1 cellular context compared by ENCODE assay signal in genomic region chr18:36028859-36029258, GRCh38.
TF ChIP-seq lines count a peak whose summit lies in the region.

No MANE protein-coding gene starts in this region.

TF ChIP-seq in WTC11, 78 proteins besides CTCF, POLR2A, EP300 and RAD21 (continued from another document):
- TF ChIP-seq, protein P1, sequence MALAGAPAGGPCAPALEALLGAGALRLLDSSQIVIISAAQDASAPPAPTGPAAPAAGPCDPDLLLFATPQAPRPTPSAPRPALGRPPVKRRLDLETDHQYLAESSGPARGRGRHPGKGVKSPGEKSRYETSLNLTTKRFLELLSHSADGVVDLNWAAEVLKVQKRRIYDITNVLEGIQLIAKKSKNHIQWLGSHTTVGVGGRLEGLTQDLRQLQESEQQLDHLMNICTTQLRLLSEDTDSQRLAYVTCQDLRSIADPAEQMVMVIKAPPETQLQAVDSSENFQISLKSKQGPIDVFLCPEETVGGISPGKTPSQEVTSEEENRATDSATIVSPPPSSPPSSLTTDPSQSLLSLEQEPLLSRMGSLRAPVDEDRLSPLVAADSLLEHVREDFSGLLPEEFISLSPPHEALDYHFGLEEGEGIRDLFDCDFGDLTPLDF (CRISPR knock-in tag; IDR thresholded peaks at IDR 0.05), result no peak
- TF ChIP-seq ZNF232 (CRISPR knock-in tag; IDR thresholded peaks at IDR 0.05) (no peak), HMGXB4 (CRISPR knock-in tag; IDR thresholded peaks at IDR 0.05) (no peak), ZBTB21 (CRISPR knock-in tag; IDR thresholded peaks at IDR 0.05; ENCODE audit: borderline replicate concordance) (no peak), PRRX2 (CRISPR knock-in tag; IDR thresholded peaks at IDR 0.05) (no peak), KAT7 (CRISPR knock-in tag; IDR thresholded peaks at IDR 0.05; ENCODE audit: borderline replicate concordance) (no peak), AFF4 (CRISPR knock-in tag; IDR thresholded peaks at IDR 0.05; ENCODE audit: borderline replicate concordance) (no peak)
- TF ChIP-seq, protein P2, sequence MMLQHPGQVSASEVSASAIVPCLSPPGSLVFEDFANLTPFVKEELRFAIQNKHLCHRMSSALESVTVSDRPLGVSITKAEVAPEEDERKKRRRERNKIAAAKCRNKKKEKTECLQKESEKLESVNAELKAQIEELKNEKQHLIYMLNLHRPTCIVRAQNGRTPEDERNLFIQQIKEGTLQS (CRISPR knock-in tag; conservative IDR thresholded peaks at IDR 0.05), result no peak
TF ChIP-seq in WTC11: peak in this region for 0.
